26 cellular contexts compared by ENCODE assay signal in genomic region chr12:66273147-66273546, GRCh38.
"Had no signal": no experiment of that assay in that cellular context is flagged by ENCODE, and none has a peak within 500 bp of the region (broad histone marks: within the 10 kb centered on the region; RNA-seq: fewer than 3 reads in every experiment).

No MANE protein-coding gene starts in this region.

- H3K27ac Mint-ChIP-seq: activated CD8-positive, alpha-beta memory T cell treated with anti-CD3 and anti-CD28 coated beads, Interleukin-2, amount 10 ng/mL, durations not matched to agents 7 days and 5 days; activated naive CD8-positive, alpha-beta T cell; activated T-cell treated with anti-CD3 and anti-CD28 coated beads, Interleukin-2, amount 50 U/mL, for 24 hours; activated T-helper 1 cell treated with anti-CD3 and anti-CD28 coated beads, Interleukin-12 subunit alpha, Interleukin-12 subunit beta, Interleukin-2, Interleukin-4 antibody, amounts not matched to agents 30 ng/mL and 10 ng/mL and 1 ng/mL, durations not matched to agents 14 hours and 24 hours and 36 hours; T-helper 1 cell treated with Interleukin-12 subunit alpha and Interleukin-12 subunit beta and Interleukin-4 antibody, amounts not matched to agents 30 μg/mL and 1 μg/mL, for 36 hours had no signal

- H3K4me1 ChIP-seq: SJSA1 had no signal

- H3K27me3 ChIP-seq: cardiac muscle cell, SJSA1 had no signal

- H3K9me3 ChIP-seq: SJSA1 had no signal

- H3K9me3 Mint-ChIP-seq: activated T-cell treated with anti-CD3 and anti-CD28 coated beads, Interleukin-2, amount 50 U/mL, for 24 hours; activated T-helper 1 cell treated with anti-CD3 and anti-CD28 coated beads, Interleukin-12 subunit alpha, Interleukin-12 subunit beta, Interleukin-2, Interleukin-4 antibody, amounts not matched to agents 30 ng/mL and 10 ng/mL and 1 ng/mL, durations not matched to agents 14 hours and 24 hours and 36 hours; T-helper 1 cell treated with Interleukin-12 subunit alpha and Interleukin-12 subunit beta and Interleukin-4 antibody, amounts not matched to agents 30 μg/mL and 1 μg/mL, for 36 hours had no signal

- H3K36me3 ChIP-seq: brain microvascular endothelial cell, cardiac muscle cell, SJSA1 had no signal

- ATAC-seq: activated CD8-positive, alpha-beta memory T cell treated with anti-CD3 and anti-CD28 coated beads, Interleukin-2, amount 10 ng/mL, durations not matched to agents 7 days and 5 days; Panc1 had no signal

- DNase-seq: activated CD4-positive, alpha-beta T cell treated with anti-CD3 and anti-CD28 coated beads for 48 hours; activated CD4-positive, alpha-beta T cell treated with anti-CD3 and anti-CD28 coated beads, Interleukin-2, amount 50 U/mL, for 4 hours; activated CD4-positive, CD25-positive, alpha-beta regulatory T cell treated with anti-CD3 and anti-CD28 coated beads, Interleukin-2, amount 50 U/mL, for 72 hours; activated CD8-positive, alpha-beta memory T cell treated with anti-CD3 and anti-CD28 coated beads, Interleukin-2, amount 10 ng/mL, durations not matched to agents 7 days and 5 days; activated effector memory CD4-positive, alpha-beta T cell treated with Interleukin-2 at 50 U/mL for 16 hours; activated naive CD4-positive, alpha-beta T cell; activated T-cell treated with anti-CD3 and anti-CD28 coated beads, Interleukin-2, amount 50 U/mL, for 24 hours; amygdala; brain microvascular endothelial cell; cerebellar nuclear complex; KG1; NCI-H1048; NCI-H146; NCI-H1930; NCI-H2171; NCI-H2227 treated with DMSO at 0.1 percent for 48 hours; NCI-H446 treated with DMSO at 0.1 percent for 48 hours; NCI-H526; NCI-H82; SHP77 had no signal

- H3K27me3 Mint-ChIP-seq: activated CD8-positive, alpha-beta memory T cell treated with anti-CD3 and anti-CD28 coated beads, Interleukin-2, amount 10 ng/mL, durations not matched to agents 7 days and 5 days; activated naive CD8-positive, alpha-beta T cell; activated T-cell treated with anti-CD3 and anti-CD28 coated beads, Interleukin-2, amount 50 U/mL, for 24 hours had no signal

- H3K36me3 Mint-ChIP-seq: activated CD8-positive, alpha-beta memory T cell treated with anti-CD3 and anti-CD28 coated beads, Interleukin-2, amount 10 ng/mL, durations not matched to agents 7 days and 5 days; activated naive CD8-positive, alpha-beta T cell had no signal

- H3K4me3 ChIP-seq: cardiac muscle cell, SJSA1 had no signal

- H3K4me3 Mint-ChIP-seq: activated CD8-positive, alpha-beta memory T cell treated with anti-CD3 and anti-CD28 coated beads, Interleukin-2, amount 10 ng/mL, durations not matched to agents 7 days and 5 days; activated naive CD8-positive, alpha-beta T cell; activated T-cell treated with anti-CD3 and anti-CD28 coated beads, Interleukin-2, amount 50 U/mL, for 24 hours; activated T-helper 1 cell treated with anti-CD3 and anti-CD28 coated beads, Interleukin-12 subunit alpha, Interleukin-12 subunit beta, Interleukin-2, Interleukin-4 antibody, amounts not matched to agents 30 ng/mL and 10 ng/mL and 1 ng/mL, durations not matched to agents 14 hours and 24 hours and 36 hours; T-helper 1 cell treated with Interleukin-12 subunit alpha and Interleukin-12 subunit beta and Interleukin-4 antibody, amounts not matched to agents 30 μg/mL and 1 μg/mL, for 36 hours had no signal

- H3K27ac ChIP-seq: brain microvascular endothelial cell, cardiac muscle cell, SJSA1 had no signal
